Comparison of ENCODE assay signal across 9 cellular contexts in genomic region chr1:201450721-201451291, GRCh38. TPM values are rescaled to one million over a fixed set of nuclear protein-coding genes. Genes with fewer than 3 reads are reported as not detected.
DNase-seq lines count a peak whose midpoint lies in the region; ATAC-seq and TF ChIP-seq lines count a peak whose summit lies in the region.
"Had no signal": no experiment of that assay in that cellular context is flagged by ENCODE, and none has a peak within 500 bp of the region (broad histone marks: within the 10 kb centered on the region; RNA-seq: fewer than 3 reads in every experiment).

No MANE protein-coding gene starts in this region.

- CTCF ChIA-PET in activated naive CD4-positive, alpha-beta T cell treated with anti-CD3 and anti-CD28 coated beads, Interleukin-2, amount 10 ng/mL, durations not matched to agents 7 days and 5 days (lab: Charles Lee), result interaction anchor here (0.6 to 7.7 kb wide), 4 partner anchors 15 to 61 kb away, joined by 3 to 156 read pairs (median 62); no protein-coding TSS in a partner anchor

- peaks cover 47% of the 10 kb centered on the region for H3K27me3 Mint-ChIP-seq in activated naive CD4-positive, alpha-beta T cell treated with anti-CD3 and anti-CD28 coated beads, Interleukin-2, amount 10 ng/mL, durations not matched to agents 7 days and 5 days

- H3K4me3 ChIP-seq in cardiac fibroblast (replicated peaks in 1 of 2; ENCODE audit: low read depth in 2 of 2, low read length in 2 of 2), result no peak overlapping the region
- H3K4me3 ChIP-seq in lower lobe of right lung, result peak overlapping the region; percentile 27
- H3K4me3 ChIP-seq in vagina, result peak overlapping the region in 1 of 2 donors; percentile 20

- H3K4me1 Mint-ChIP-seq in activated naive CD4-positive, alpha-beta T cell treated with anti-CD3 and anti-CD28 coated beads, Interleukin-2, amount 10 ng/mL, durations not matched to agents 7 days and 5 days, result peaks cover 38% of the 10 kb centered on the region

- ATAC-seq in lower lobe of right lung, result peak; percentile 56 to 63

- intact Hi-C loops in lower lobe of right lung (cut with DNase I) (no loop called here), vagina (cut with DNase I) (no loop called here)

- H3K36me3 Mint-ChIP-seq in activated naive CD4-positive, alpha-beta T cell treated with anti-CD3 and anti-CD28 coated beads, Interleukin-2, amount 10 ng/mL, durations not matched to agents 7 days and 5 days, result no peaks in the 10 kb centered on the region
- H3K36me3 Mint-ChIP-seq: naive B cell had no signal

- peak overlapping the region; percentile 29 for H3K27ac Mint-ChIP-seq in activated naive CD4-positive, alpha-beta T cell treated with anti-CD3 and anti-CD28 coated beads, Interleukin-2, amount 10 ng/mL, durations not matched to agents 7 days and 5 days
- H3K27ac Mint-ChIP-seq: naive B cell had no signal

- H3K36me3 ChIP-seq in lower lobe of right lung (no peaks in the 10 kb centered on the region), vagina (no peaks in the 10 kb centered on the region)

- TF ChIP-seq POLR2A in vagina (IDR thresholded peaks at IDR 0.05), result no peak

- H3K27ac ChIP-seq in lower lobe of right lung (peak overlapping the region; percentile 75), vagina (peak overlapping the region; percentile 83)

- H3K4me1 ChIP-seq in lower lobe of right lung (peaks cover 43% of the 10 kb centered on the region), vagina (peaks cover 43% of the 10 kb centered on the region)

- H3K9me3 Mint-ChIP-seq in activated naive CD4-positive, alpha-beta T cell treated with anti-CD3 and anti-CD28 coated beads, Interleukin-2, amount 10 ng/mL, durations not matched to agents 7 days and 5 days, result no peaks in the 10 kb centered on the region

- no peak overlapping the region for H3K4me3 Mint-ChIP-seq in activated naive CD4-positive, alpha-beta T cell treated with anti-CD3 and anti-CD28 coated beads, Interleukin-2, amount 10 ng/mL, durations not matched to agents 7 days and 5 days

- H3K27me3 ChIP-seq in lower lobe of right lung (ENCODE audit: low read depth) (no peaks in the 10 kb centered on the region), vagina (no peaks in the 10 kb centered on the region)

- TF ChIP-seq CTCF in cardiac fibroblast (IDR thresholded peaks at IDR 0.05; ENCODE audit: low read depth, low read length) (no peak), lower lobe of right lung (IDR thresholded peaks at IDR 0.05) (no peak), vagina (IDR thresholded peaks at IDR 0.05) (no peak)

- DNase-seq in activated naive CD4-positive, alpha-beta T cell treated with anti-CD3 and anti-CD28 coated beads, Interleukin-2, amount 10 ng/mL, durations not matched to agents 7 days and 5 days, result no peak
- no peak for DNase-seq in activated naive CD4-positive, alpha-beta T cell treated with anti-CD3 and anti-CD28 coated beads, Interleukin-2, amount 50 U/mL, for 16 hours
- DNase-seq in cardiac fibroblast (ENCODE audit: low read depth in 2 of 2) (peak; percentile 89 to 94), lower lobe of right lung (peak; percentile 82), vagina (ENCODE audit: extremely low spot score in 2 of 2) (no peak), germinal center (ENCODE audit: low spot score) (no peak), NCI-H1436 treated with DMSO at 0.1 percent for 48 hours (lab: John Stamatoyannopoulos, UW) (no peak)
- no peak for DNase-seq in stimulated activated CD4-positive, alpha-beta T cell treated with anti-CD3 and anti-CD28 coated beads, Interleukin-1b, Interleukin-23, amount 100 ng/mL, for 48 hours
- DNase-seq: naive B cell had no signal

- H3K9me3 ChIP-seq in lower lobe of right lung (no peaks in the 10 kb centered on the region), vagina (no peaks in the 10 kb centered on the region)

RNA-seq across cellular contexts. Expression of gene PHLDA3, which starts 18.2 kb away (rescaled TPM):
- 97.1 TPM for total RNA-seq in lower lobe of right lung
- total RNA-seq in vagina, result 80.5 TPM

RNA-seq across cellular contexts. Expression of gene TNNI1, which starts 29.3 kb away (rescaled TPM):
- total RNA-seq in lower lobe of right lung, result 0.21 TPM
- total RNA-seq in vagina, result not detected

RNA-seq across cellular contexts. Expression of gene LAD1, which starts 51.7 kb away (rescaled TPM):
- total RNA-seq in lower lobe of right lung (35.3 TPM), vagina (91.8 TPM)

RNA-seq across cellular contexts. Expression of gene CSRP1, which starts 56.1 kb away (rescaled TPM):
- total RNA-seq in lower lobe of right lung, result 185 TPM
- total RNA-seq in vagina, result 729 TPM

Comparison
In these comparisons a context has a peak if more than half of its experiments do, and no peak if none do; other contexts are left out.
1. DNase-seq: peak in cardiac fibroblast (2 of 2) and lower lobe of right lung (single experiment); none in activated naive CD4-positive, alpha-beta T cell treated with anti-CD3 and anti-CD28 coated beads, Interleukin-2, amount 10 ng/mL, durations not matched to agents 7 days and 5 days (single experiment), activated naive CD4-positive, alpha-beta T cell treated with anti-CD3 and anti-CD28 coated beads, Interleukin-2, amount 50 U/mL, for 16 hours (single experiment), vagina (0 of 2), germinal center (single experiment), stimulated activated CD4-positive, alpha-beta T cell treated with anti-CD3 and anti-CD28 coated beads, Interleukin-1b, Interleukin-23, amount 100 ng/mL, for 48 hours (single experiment) and NCI-H1436 treated with DMSO at 0.1 percent for 48 hours (single experiment).